Comparison of ENCODE assay signal across 24 cellular contexts in genomic region chr9:14903040-14903439, GRCh38. TPM values are rescaled to one million over a fixed set of nuclear protein-coding genes. Genes with fewer than 3 reads are reported as not detected.
"Had no signal": no experiment of that assay in that cellular context is flagged by ENCODE, and none has a peak within 500 bp of the region (broad histone marks: within the 10 kb centered on the region; RNA-seq: fewer than 3 reads in every experiment).

No MANE protein-coding gene starts in this region.

- H3K36me3 Mint-ChIP-seq: activated naive CD4-positive, alpha-beta T cell treated with anti-CD3 and anti-CD28 coated beads, Interleukin-2, amount 50 U/mL, for 72 hours; brain; naive thymus-derived CD4-positive, alpha-beta T cell; stimulated activated effector memory CD8-positive, alpha-beta T cell treated with anti-CD3 and anti-CD28 coated beads, Interleukin-12 subunit alpha, Interleukin-12 subunit beta, amount 100 ng/mL, for 72 hours; WTC11 had no signal

- H3K27me3 Mint-ChIP-seq: activated T-cell treated with anti-CD3 and anti-CD28 coated beads, Interleukin-2, amount 50 U/mL, for 24 hours; brain; dendritic cell treated with granulocyte-macrophage colony-stimulating factor and Interleukin-4, amounts not matched to agents 40 ng/mL and 50 ng/mL, for 4 days had no signal

- H3K4me1 ChIP-seq: foreskin keratinocyte, right lobe of liver had no signal

- ATAC-seq: activated naive CD4-positive, alpha-beta T cell treated with anti-CD3 and anti-CD28 coated beads, Interleukin-2, amount 50 U/mL, for 72 hours; activated T-helper 17 cell treated with anti-CD3 and anti-CD28 coated beads, Interleukin-2, amount 50 U/mL, for 72 hours; foreskin keratinocyte; left lobe of liver; naive thymus-derived CD4-positive, alpha-beta T cell; right lobe of liver; stimulated activated effector memory CD8-positive, alpha-beta T cell treated with anti-CD3 and anti-CD28 coated beads, Interleukin-12 subunit alpha, Interleukin-12 subunit beta, amount 100 ng/mL, for 72 hours; WTC11 had no signal

- H3K4me2 ChIP-seq: neural progenitor cell had no signal

- H3K27me3 ChIP-seq: foreskin keratinocyte, right lobe of liver, stomach, suprapubic skin, tibial nerve had no signal

- H3K27ac ChIP-seq: foreskin keratinocyte, neural progenitor cell, right lobe of liver, skin epidermis, stomach, suprapubic skin, tibial nerve had no signal

- H3K9me3 Mint-ChIP-seq: activated naive CD4-positive, alpha-beta T cell treated with anti-CD3 and anti-CD28 coated beads, Interleukin-2, amount 50 U/mL, for 72 hours; activated T-cell treated with anti-CD3 and anti-CD28 coated beads, Interleukin-2, amount 50 U/mL, for 24 hours; activated T-helper 17 cell treated with anti-CD3 and anti-CD28 coated beads, Interleukin-2, amount 50 U/mL, for 72 hours; dendritic cell treated with granulocyte-macrophage colony-stimulating factor and Interleukin-4, amounts not matched to agents 40 ng/mL and 50 ng/mL, for 4 days; stimulated activated effector memory CD8-positive, alpha-beta T cell treated with anti-CD3 and anti-CD28 coated beads, Interleukin-12 subunit alpha, Interleukin-12 subunit beta, amount 100 ng/mL, for 72 hours; WTC11 had no signal

- H3K36me3 ChIP-seq: neural progenitor cell, right lobe of liver, stomach, suprapubic skin, tibial nerve had no signal

- H3K4me1 Mint-ChIP-seq: activated T-helper 17 cell treated with anti-CD3 and anti-CD28 coated beads, Interleukin-2, amount 50 U/mL, for 72 hours; naive thymus-derived CD4-positive, alpha-beta T cell; stimulated activated effector memory CD8-positive, alpha-beta T cell treated with anti-CD3 and anti-CD28 coated beads, Interleukin-12 subunit alpha, Interleukin-12 subunit beta, amount 100 ng/mL, for 72 hours had no signal

- H3K9ac ChIP-seq: neural progenitor cell had no signal

- H3K27ac Mint-ChIP-seq: activated naive CD4-positive, alpha-beta T cell treated with anti-CD3 and anti-CD28 coated beads, Interleukin-2, amount 50 U/mL, for 72 hours; activated T-cell treated with anti-CD3 and anti-CD28 coated beads, Interleukin-2, amount 50 U/mL, for 24 hours; activated T-helper 17 cell treated with anti-CD3 and anti-CD28 coated beads, Interleukin-2, amount 50 U/mL, for 72 hours; dendritic cell treated with granulocyte-macrophage colony-stimulating factor and Interleukin-4, amounts not matched to agents 40 ng/mL and 50 ng/mL, for 4 days; naive thymus-derived CD4-positive, alpha-beta T cell; neural progenitor cell; stimulated activated effector memory CD8-positive, alpha-beta T cell treated with anti-CD3 and anti-CD28 coated beads, Interleukin-12 subunit alpha, Interleukin-12 subunit beta, amount 100 ng/mL, for 72 hours; WTC11 had no signal

- H3K4me3 ChIP-seq: lung, neural progenitor cell, right lobe of liver, skin epidermis, stomach, suprapubic skin, tibial nerve had no signal

- DNase-seq: activated CD8-positive, alpha-beta memory T cell treated with anti-CD3 and anti-CD28 coated beads for 24 hours; activated CD8-positive, alpha-beta memory T cell treated with anti-CD3 and anti-CD28 coated beads, Interleukin-2, amount 50 U/mL, for 4 hours; activated T-cell treated with anti-CD3 and anti-CD28 coated beads, Interleukin-2, amount 50 U/mL, for 24 hours; aorta; effector CD4-positive, alpha-beta T cell; foreskin keratinocyte; kidney; naive thymus-derived CD4-positive, alpha-beta T cell; posterior cingulate gyrus; right lobe of liver; stimulated activated CD4-positive, alpha-beta T cell treated with anti-CD3 and anti-CD28 coated beads, Interleukin-2, amount 100 ng/mL, for 24 hours; stomach had no signal

- H3K9me3 ChIP-seq: right lobe of liver, stomach, suprapubic skin, tibial nerve had no signal

- H2AFZ ChIP-seq: neural progenitor cell had no signal

- H3K4me3 Mint-ChIP-seq: activated T-cell treated with anti-CD3 and anti-CD28 coated beads, Interleukin-2, amount 50 U/mL, for 24 hours; activated T-helper 17 cell treated with anti-CD3 and anti-CD28 coated beads, Interleukin-2, amount 50 U/mL, for 72 hours; brain; dendritic cell treated with granulocyte-macrophage colony-stimulating factor and Interleukin-4, amounts not matched to agents 40 ng/mL and 50 ng/mL, for 4 days; naive thymus-derived CD4-positive, alpha-beta T cell; neural progenitor cell; stimulated activated effector memory CD8-positive, alpha-beta T cell treated with anti-CD3 and anti-CD28 coated beads, Interleukin-12 subunit alpha, Interleukin-12 subunit beta, amount 100 ng/mL, for 72 hours; WTC11 had no signal

RNA-seq across cellular contexts. Expression of gene FREM1, which starts 7.2 kb away (rescaled TPM):
- total RNA-seq: foreskin keratinocyte had no signal
- polyA plus RNA-seq: naive thymus-derived CD4-positive, alpha-beta T cell had no signal
